Comparison of ENCODE assay signal across 1 cellular context in the genomic region with DNA sequence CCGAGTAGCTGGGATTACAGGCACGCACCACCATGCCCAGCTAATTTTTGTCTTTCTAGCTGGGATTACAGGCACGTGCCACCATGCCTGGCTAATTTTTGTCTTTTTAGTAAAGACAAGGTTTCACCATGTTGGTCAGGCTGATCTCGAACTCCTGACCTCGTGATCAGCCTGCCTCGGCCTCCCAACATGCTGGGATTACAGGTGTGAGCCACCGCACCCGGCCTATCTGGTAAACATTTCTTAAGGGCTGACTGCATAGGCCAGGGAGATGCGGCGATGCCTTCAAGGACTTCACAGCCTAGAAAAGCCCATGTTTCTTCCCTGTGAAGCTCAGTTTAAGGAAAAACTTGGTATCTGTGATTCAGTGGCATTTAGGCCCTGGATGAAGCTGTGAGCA. TPM values are rescaled to one million over a fixed set of nuclear protein-coding genes. Genes with fewer than 3 reads are reported as not detected.
"Had no signal": no experiment of that assay in that cellular context is flagged by ENCODE, and none has a peak within 500 bp of the region (broad histone marks: within the 10 kb centered on the region; RNA-seq: fewer than 3 reads in every experiment).

No MANE protein-coding gene starts in this region.

RNA-seq across cellular contexts. Expression of a gene that starts 9.7 kb away (rescaled TPM):
- total RNA-seq: OCI-LY7 had no signal
